Comparison of ENCODE assay signal across 28 cellular contexts in genomic region chr2:6545795-6546194, GRCh38.
"Had no signal": no experiment of that assay in that cellular context is flagged by ENCODE, and none has a peak within 500 bp of the region (broad histone marks: within the 10 kb centered on the region; RNA-seq: fewer than 3 reads in every experiment).

No MANE protein-coding gene starts in this region.

- H3K9me3 Mint-ChIP-seq: activated CD4-positive, alpha-beta memory T cell treated with anti-CD3 and anti-CD28 coated beads, Interleukin-2, amount 10 ng/mL, durations not matched to agents 7 days and 5 days; activated CD4-positive, alpha-beta T cell treated with anti-CD3 and anti-CD28 coated beads, Interleukin-2, amount 10 ng/mL, durations not matched to agents 7 days and 5 days; activated naive CD8-positive, alpha-beta T cell treated with anti-CD3 and anti-CD28 coated beads, Interleukin-2, amount 10 ng/mL, durations not matched to agents 7 days and 5 days had no signal

- H3K27me3 ChIP-seq: ascending aorta, gastrocnemius medialis had no signal

- H3K4me3 ChIP-seq: ascending aorta, gastrocnemius medialis, heart right ventricle had no signal

- H3K27ac ChIP-seq: ascending aorta, gastrocnemius medialis, heart right ventricle, VCaP had no signal

- DNase-seq: activated CD4-positive, alpha-beta memory T cell treated with anti-CD3 and anti-CD28 coated beads, Interleukin-2, amount 10 ng/mL, durations not matched to agents 7 days and 5 days; activated CD4-positive, alpha-beta T cell treated with anti-CD3 and anti-CD28 coated beads for 1 hour; activated CD4-positive, alpha-beta T cell treated with anti-CD3 and anti-CD28 coated beads for 4 hours; activated CD4-positive, alpha-beta T cell treated with anti-CD3 and anti-CD28 coated beads, Interleukin-2, amount 10 ng/mL, durations not matched to agents 7 days and 5 days; activated CD4-positive, alpha-beta T cell treated with anti-CD3 and anti-CD28 coated beads, Interleukin-2, amount 50 U/mL, for 4 hours; activated CD8-positive, alpha-beta memory T cell treated with anti-CD3 and anti-CD28 coated beads, Interleukin-2, amount 50 U/mL, for 48 hours; activated gamma-delta T cell; activated naive CD4-positive, alpha-beta T cell; activated naive CD4-positive, alpha-beta T cell treated with anti-CD3 and anti-CD28 coated beads, Interleukin-2, amount 10 ng/mL, durations not matched to agents 7 days and 5 days; activated naive CD8-positive, alpha-beta T cell treated with anti-CD3 and anti-CD28 coated beads, Interleukin-2, amount 10 ng/mL, durations not matched to agents 7 days and 5 days; activated T-cell treated with anti-CD3 and anti-CD28 coated beads for 4 hours; activated T-cell treated with anti-CD3 and anti-CD28 coated beads, Interleukin-2, amount 50 U/mL, for 24 hours; activated T-cell treated with anti-CD3 and anti-CD28 coated beads, Interleukin-2, amount 50 U/mL, for 72 hours; caudate nucleus; cortex of kidney; dermis blood vessel endothelial cell; effector CD4-positive, alpha-beta T cell; effector memory CD8-positive, alpha-beta T cell; foreskin fibroblast; gastrocnemius medialis; heart right ventricle; T-helper 2 cell had no signal

- H3K27ac Mint-ChIP-seq: activated CD4-positive, alpha-beta memory T cell treated with anti-CD3 and anti-CD28 coated beads, Interleukin-2, amount 10 ng/mL, durations not matched to agents 7 days and 5 days; activated CD4-positive, alpha-beta T cell treated with anti-CD3 and anti-CD28 coated beads, Interleukin-2, amount 10 ng/mL, durations not matched to agents 7 days and 5 days; activated naive CD4-positive, alpha-beta T cell treated with anti-CD3 and anti-CD28 coated beads, Interleukin-2, amount 10 ng/mL, durations not matched to agents 7 days and 5 days; activated naive CD4-positive, alpha-beta T cell treated with anti-CD3 and anti-CD28 coated beads, Interleukin-2, amount 50 U/mL, for 72 hours; activated naive CD8-positive, alpha-beta T cell treated with anti-CD3 and anti-CD28 coated beads, Interleukin-2, amount 10 ng/mL, durations not matched to agents 7 days and 5 days; activated T-cell treated with anti-CD3 and anti-CD28 coated beads, Interleukin-2, amount 50 U/mL, for 24 hours; activated T-cell treated with anti-CD3 and anti-CD28 coated beads, Interleukin-2, amount 50 U/mL, for 72 hours; brain; effector memory CD8-positive, alpha-beta T cell; WTC11 had no signal

- H3K4me1 Mint-ChIP-seq: activated CD4-positive, alpha-beta memory T cell treated with anti-CD3 and anti-CD28 coated beads, Interleukin-2, amount 10 ng/mL, durations not matched to agents 7 days and 5 days; activated CD4-positive, alpha-beta T cell treated with anti-CD3 and anti-CD28 coated beads, Interleukin-2, amount 10 ng/mL, durations not matched to agents 7 days and 5 days; activated naive CD4-positive, alpha-beta T cell treated with anti-CD3 and anti-CD28 coated beads, Interleukin-2, amount 10 ng/mL, durations not matched to agents 7 days and 5 days; activated naive CD8-positive, alpha-beta T cell treated with anti-CD3 and anti-CD28 coated beads, Interleukin-2, amount 10 ng/mL, durations not matched to agents 7 days and 5 days; brain; WTC11 had no signal

- H3K4me3 Mint-ChIP-seq: activated CD4-positive, alpha-beta memory T cell treated with anti-CD3 and anti-CD28 coated beads, Interleukin-2, amount 10 ng/mL, durations not matched to agents 7 days and 5 days; activated CD4-positive, alpha-beta T cell treated with anti-CD3 and anti-CD28 coated beads, Interleukin-2, amount 10 ng/mL, durations not matched to agents 7 days and 5 days; activated naive CD4-positive, alpha-beta T cell treated with anti-CD3 and anti-CD28 coated beads, Interleukin-2, amount 10 ng/mL, durations not matched to agents 7 days and 5 days; activated naive CD8-positive, alpha-beta T cell treated with anti-CD3 and anti-CD28 coated beads, Interleukin-2, amount 10 ng/mL, durations not matched to agents 7 days and 5 days; activated T-cell treated with anti-CD3 and anti-CD28 coated beads, Interleukin-2, amount 50 U/mL, for 24 hours; activated T-cell treated with anti-CD3 and anti-CD28 coated beads, Interleukin-2, amount 50 U/mL, for 72 hours; brain; effector memory CD8-positive, alpha-beta T cell; WTC11 had no signal

- H3K36me3 ChIP-seq: ascending aorta, gastrocnemius medialis, heart right ventricle had no signal

- ATAC-seq: activated naive CD4-positive, alpha-beta T cell treated with anti-CD3 and anti-CD28 coated beads, Interleukin-2, amount 50 U/mL, for 72 hours; activated T-cell treated with anti-CD3 and anti-CD28 coated beads, Interleukin-2, amount 50 U/mL, for 72 hours; effector memory CD8-positive, alpha-beta T cell; esophagus mucosa; gastrocnemius medialis; heart right ventricle; WTC11 had no signal

- H3K27me3 Mint-ChIP-seq: activated CD4-positive, alpha-beta memory T cell treated with anti-CD3 and anti-CD28 coated beads, Interleukin-2, amount 10 ng/mL, durations not matched to agents 7 days and 5 days; activated CD4-positive, alpha-beta T cell treated with anti-CD3 and anti-CD28 coated beads, Interleukin-2, amount 10 ng/mL, durations not matched to agents 7 days and 5 days; activated naive CD4-positive, alpha-beta T cell treated with anti-CD3 and anti-CD28 coated beads, Interleukin-2, amount 10 ng/mL, durations not matched to agents 7 days and 5 days; activated naive CD8-positive, alpha-beta T cell treated with anti-CD3 and anti-CD28 coated beads, Interleukin-2, amount 10 ng/mL, durations not matched to agents 7 days and 5 days; activated T-cell treated with anti-CD3 and anti-CD28 coated beads, Interleukin-2, amount 50 U/mL, for 24 hours; brain; effector memory CD8-positive, alpha-beta T cell had no signal

- H3K36me3 Mint-ChIP-seq: activated naive CD4-positive, alpha-beta T cell treated with anti-CD3 and anti-CD28 coated beads, Interleukin-2, amount 10 ng/mL, durations not matched to agents 7 days and 5 days; activated naive CD4-positive, alpha-beta T cell treated with anti-CD3 and anti-CD28 coated beads, Interleukin-2, amount 50 U/mL, for 72 hours; activated naive CD8-positive, alpha-beta T cell treated with anti-CD3 and anti-CD28 coated beads, Interleukin-2, amount 10 ng/mL, durations not matched to agents 7 days and 5 days; brain had no signal
